ENCODE assay signal across 9 cellular contexts in genomic region chr10:106973716-106974115, GRCh38.
"Had no signal": no experiment of that assay in that cellular context is flagged by ENCODE, and none has a peak within 500 bp of the region (broad histone marks: within the 10 kb centered on the region; RNA-seq: fewer than 3 reads in every experiment).

No MANE protein-coding gene starts in this region.

- H3K9me3 Mint-ChIP-seq: GM23338 had no signal

- H2AFZ ChIP-seq: GM23338 had no signal

- DNase-seq: H9, HCEC 1CT, IMR-90, KG1 had no signal

- H3K4me2 ChIP-seq: GM23338 had no signal

- FAIRE-seq: H1, H54, HTR-8/SVneo, K562 had no signal

- H3K4me3 Mint-ChIP-seq: GM23338, H9 had no signal

- H3K4me3 ChIP-seq: GM23338, K562 had no signal

- ATAC-seq: GM23338, K562 had no signal
